ENCODE assay signal across 4 cellular contexts in the genomic region with DNA sequence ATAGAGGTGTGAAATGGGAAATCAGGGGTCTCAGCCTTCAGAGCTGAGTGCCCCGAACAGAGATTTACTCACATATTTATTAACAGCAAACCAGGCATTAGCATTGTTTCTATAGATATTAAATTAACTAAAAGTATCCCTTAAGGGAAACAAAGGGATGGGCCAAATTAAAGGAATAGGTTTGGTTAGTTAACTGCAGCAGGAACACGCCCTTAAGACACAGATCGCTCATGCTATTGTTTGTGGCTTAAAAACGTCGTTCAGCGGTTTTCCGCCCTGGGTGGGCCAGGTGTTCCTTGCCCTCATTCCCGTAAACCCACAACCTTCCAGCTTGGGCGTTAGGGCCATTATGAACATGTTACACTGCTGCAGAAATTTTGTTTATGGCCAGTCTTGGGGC. TPM values are rescaled to one million over a fixed set of nuclear protein-coding genes. Genes with fewer than 3 reads are reported as not detected.
"Had no signal": no experiment of that assay in that cellular context is flagged by ENCODE, and none has a peak within 500 bp of the region (broad histone marks: within the 10 kb centered on the region; RNA-seq: fewer than 3 reads in every experiment).

No MANE protein-coding gene starts in this region.

RNA-seq across cellular contexts. Expression of a gene that starts 30.8 kb away (rescaled TPM):
- total RNA-seq: ureter, urinary bladder, uterus, vagina had no signal
